22 cellular contexts compared by ENCODE assay signal in genomic region chr3:8485141-8485840, GRCh38. TPM values are rescaled to one million over a fixed set of nuclear protein-coding genes. Genes with fewer than 3 reads are reported as not detected.
"Had no signal": no experiment of that assay in that cellular context is flagged by ENCODE, and none has a peak within 500 bp of the region (broad histone marks: within the 10 kb centered on the region; RNA-seq: fewer than 3 reads in every experiment).

No MANE protein-coding gene starts in this region.

- H3K36me3 ChIP-seq: left ventricle myocardium inferior, upper lobe of right lung had no signal

- ATAC-seq: activated T-cell treated with anti-CD3 and anti-CD28 coated beads, Interleukin-2, amount 50 U/mL, for 72 hours; naive thymus-derived CD4-positive, alpha-beta T cell; SK-N-SH treated with all-trans-retinoic acid at 6 μM for 48 hours; stimulated activated naive CD8-positive, alpha-beta T cell treated with anti-CD3 and anti-CD28 coated beads, Interleukin-15, amount 100 ng/mL, for 72 hours; T-cell; upper lobe of right lung had no signal

- FAIRE-seq: frontal cortex, kidney had no signal

- H3K27ac Mint-ChIP-seq: activated T-cell treated with anti-CD3 and anti-CD28 coated beads, Interleukin-2, amount 50 U/mL, for 72 hours; naive thymus-derived CD4-positive, alpha-beta T cell; T-cell had no signal

- H3K27me3 ChIP-seq: dorsolateral prefrontal cortex, upper lobe of right lung had no signal

- H3K27me3 Mint-ChIP-seq: naive thymus-derived CD4-positive, alpha-beta T cell; stimulated activated naive CD8-positive, alpha-beta T cell treated with anti-CD3 and anti-CD28 coated beads, Interleukin-15, amount 100 ng/mL, for 72 hours had no signal

- H3K4me3 ChIP-seq: dorsolateral prefrontal cortex, left ventricle myocardium inferior, skin epidermis, upper lobe of right lung had no signal

- H3K4me1 Mint-ChIP-seq: stimulated activated naive CD8-positive, alpha-beta T cell treated with anti-CD3 and anti-CD28 coated beads, Interleukin-15, amount 100 ng/mL, for 72 hours; T-cell had no signal

- H3K36me3 Mint-ChIP-seq: T-cell had no signal

- H3K9me3 Mint-ChIP-seq: stimulated activated naive CD8-positive, alpha-beta T cell treated with anti-CD3 and anti-CD28 coated beads, Interleukin-15, amount 100 ng/mL, for 72 hours; T-cell had no signal

- H3K27ac ChIP-seq: dorsolateral prefrontal cortex, epithelial cell of prostate, upper lobe of right lung had no signal

- H3K4me3 Mint-ChIP-seq: activated T-cell treated with anti-CD3 and anti-CD28 coated beads, Interleukin-2, amount 50 U/mL, for 72 hours; naive thymus-derived CD4-positive, alpha-beta T cell; stimulated activated naive CD8-positive, alpha-beta T cell treated with anti-CD3 and anti-CD28 coated beads, Interleukin-15, amount 100 ng/mL, for 72 hours; T-cell had no signal

- H3K9me3 ChIP-seq: upper lobe of right lung had no signal

- DNase-seq: activated CD4-positive, alpha-beta T cell treated with anti-CD3 and anti-CD28 coated beads, Interleukin-2, amount 50 U/mL, for 1 hour; activated CD8-positive, alpha-beta memory T cell treated with anti-CD3 and anti-CD28 coated beads, Interleukin-2, amount 50 U/mL, for 4 hours; activated effector memory CD4-positive, alpha-beta T cell treated with anti-CD3 and anti-CD28 coated beads, Interleukin-2, amount 50 U/mL, for 16 hours; activated naive CD4-positive, alpha-beta T cell treated with anti-CD3 and anti-CD28 coated beads, Interleukin-2, amount 50 U/mL, for 16 hours; activated T-cell treated with anti-CD3 and anti-CD28 coated beads, Interleukin-2, amount 50 U/mL, for 72 hours; dorsolateral prefrontal cortex; head of caudate nucleus; kidney; left ventricle myocardium inferior; mammary epithelial cell; naive thymus-derived CD4-positive, alpha-beta T cell; posterior cingulate gyrus; stimulated activated CD4-positive, alpha-beta T cell treated with anti-CD3 and anti-CD28 coated beads, Interleukin-15, amount 100 ng/mL, for 24 hours; stimulated activated CD4-positive, alpha-beta T cell treated with anti-CD3 and anti-CD28 coated beads, Interleukin-2, amount 100 ng/mL, for 48 hours; stimulated activated naive CD8-positive, alpha-beta T cell treated with anti-CD3 and anti-CD28 coated beads, Interleukin-15, amount 100 ng/mL, for 72 hours; T-cell; T-helper 9 cell; upper lobe of right lung had no signal

RNA-seq across cellular contexts. Expression of gene LMCD1, which starts 16.3 kb away (rescaled TPM):
- polyA plus RNA-seq: naive thymus-derived CD4-positive, alpha-beta T cell had no signal
